28 cellular contexts compared by ENCODE assay signal in genomic region chr6:125175459-125175858, GRCh38.
"Had no signal": no experiment of that assay in that cellular context is flagged by ENCODE, and none has a peak within 500 bp of the region (broad histone marks: within the 10 kb centered on the region; RNA-seq: fewer than 3 reads in every experiment).

No MANE protein-coding gene starts in this region.

- H3K4me1 Mint-ChIP-seq: natural killer cell; nephron; neural progenitor cell; stimulated activated effector memory CD8-positive, alpha-beta T cell treated with anti-CD3 and anti-CD28 coated beads, Interleukin-12 subunit alpha, Interleukin-12 subunit beta, amount 100 ng/mL, for 72 hours; stimulated activated naive B cell treated with anti-CD40 and anti-IgM and Interleukin-4, amounts not matched to agents 10 μg/mL and 1 μg/mL and 100 μg/mL, for 72 hours had no signal

- H3K27me3 Mint-ChIP-seq: progenitor cell of endocrine pancreas had no signal

- H3K27ac Mint-ChIP-seq: natural killer cell; nephron; neural progenitor cell; progenitor cell of endocrine pancreas; stimulated activated effector memory CD8-positive, alpha-beta T cell treated with anti-CD3 and anti-CD28 coated beads, Interleukin-12 subunit alpha, Interleukin-12 subunit beta, amount 100 ng/mL, for 72 hours; stimulated activated naive B cell treated with anti-CD40 and anti-IgM and Interleukin-4, amounts not matched to agents 10 μg/mL and 1 μg/mL and 100 μg/mL, for 72 hours; stimulated activated naive CD8-positive, alpha-beta T cell treated with anti-CD3 and anti-CD28 coated beads, Interleukin-15, Interleukin-2, amounts not matched to agents 100 ng/mL and 50 ng/mL, for 24 hours had no signal

- H3K36me3 Mint-ChIP-seq: natural killer cell; neural progenitor cell; stimulated activated effector memory CD8-positive, alpha-beta T cell treated with anti-CD3 and anti-CD28 coated beads, Interleukin-12 subunit alpha, Interleukin-12 subunit beta, amount 100 ng/mL, for 72 hours; stimulated activated naive B cell treated with anti-CD40 and anti-IgM and Interleukin-4, amounts not matched to agents 10 μg/mL and 1 μg/mL and 100 μg/mL, for 72 hours had no signal

- H3K9me3 Mint-ChIP-seq: natural killer cell; nephron; neural progenitor cell; stimulated activated effector memory CD8-positive, alpha-beta T cell treated with anti-CD3 and anti-CD28 coated beads, Interleukin-12 subunit alpha, Interleukin-12 subunit beta, amount 100 ng/mL, for 72 hours; stimulated activated naive B cell treated with anti-CD40 and anti-IgM and Interleukin-4, amounts not matched to agents 10 μg/mL and 1 μg/mL and 100 μg/mL, for 72 hours; stimulated activated naive CD8-positive, alpha-beta T cell treated with anti-CD3 and anti-CD28 coated beads, Interleukin-15, Interleukin-2, amounts not matched to agents 100 ng/mL and 50 ng/mL, for 24 hours had no signal

- DNase-seq: natural killer cell; occipital lobe; ovary; posterior cingulate gyrus; psoas muscle; right cardiac atrium; right lobe of liver; sigmoid colon; small intestine; stimulated activated CD4-positive, alpha-beta T cell treated with anti-CD3 and anti-CD28 coated beads, Interleukin-15, amount 100 ng/mL, for 24 hours; stimulated activated CD4-positive, alpha-beta T cell treated with anti-CD3 and anti-CD28 coated beads, Interleukin-2, amount 100 ng/mL, for 24 hours; stimulated activated CD4-positive, alpha-beta T cell treated with anti-CD3 and anti-CD28 coated beads, Interleukin-2, amount 100 ng/mL, for 48 hours; stimulated activated CD4-positive, alpha-beta T cell treated with anti-CD3 and anti-CD28 coated beads, Interleukin-4, amount 100 ng/mL, for 24 hours; stimulated activated naive B cell treated with anti-CD40 and anti-IgM and Interleukin-4, amounts not matched to agents 10 μg/mL and 1 μg/mL and 100 μg/mL, for 72 hours; stimulated activated naive CD4-positive, alpha-beta T cell treated with Interleukin-2 at 50 U/mL for 16 hours; stomach; thyroid gland; trophoblast cell; upper lobe of right lung; uterus had no signal

- H3K27ac ChIP-seq: neural progenitor cell, ovary, parathyroid adenoma, sigmoid colon, stomach, thoracic aorta, thyroid gland, tibial nerve, upper lobe of right lung, uterus had no signal

- H3K4me3 Mint-ChIP-seq: natural killer cell; nephron; neural progenitor cell; stimulated activated effector memory CD8-positive, alpha-beta T cell treated with anti-CD3 and anti-CD28 coated beads, Interleukin-12 subunit alpha, Interleukin-12 subunit beta, amount 100 ng/mL, for 72 hours; stimulated activated naive B cell treated with anti-CD40 and anti-IgM and Interleukin-4, amounts not matched to agents 10 μg/mL and 1 μg/mL and 100 μg/mL, for 72 hours; stimulated activated naive CD8-positive, alpha-beta T cell treated with anti-CD3 and anti-CD28 coated beads, Interleukin-15, Interleukin-2, amounts not matched to agents 100 ng/mL and 50 ng/mL, for 24 hours had no signal
